In the genomic region with DNA sequence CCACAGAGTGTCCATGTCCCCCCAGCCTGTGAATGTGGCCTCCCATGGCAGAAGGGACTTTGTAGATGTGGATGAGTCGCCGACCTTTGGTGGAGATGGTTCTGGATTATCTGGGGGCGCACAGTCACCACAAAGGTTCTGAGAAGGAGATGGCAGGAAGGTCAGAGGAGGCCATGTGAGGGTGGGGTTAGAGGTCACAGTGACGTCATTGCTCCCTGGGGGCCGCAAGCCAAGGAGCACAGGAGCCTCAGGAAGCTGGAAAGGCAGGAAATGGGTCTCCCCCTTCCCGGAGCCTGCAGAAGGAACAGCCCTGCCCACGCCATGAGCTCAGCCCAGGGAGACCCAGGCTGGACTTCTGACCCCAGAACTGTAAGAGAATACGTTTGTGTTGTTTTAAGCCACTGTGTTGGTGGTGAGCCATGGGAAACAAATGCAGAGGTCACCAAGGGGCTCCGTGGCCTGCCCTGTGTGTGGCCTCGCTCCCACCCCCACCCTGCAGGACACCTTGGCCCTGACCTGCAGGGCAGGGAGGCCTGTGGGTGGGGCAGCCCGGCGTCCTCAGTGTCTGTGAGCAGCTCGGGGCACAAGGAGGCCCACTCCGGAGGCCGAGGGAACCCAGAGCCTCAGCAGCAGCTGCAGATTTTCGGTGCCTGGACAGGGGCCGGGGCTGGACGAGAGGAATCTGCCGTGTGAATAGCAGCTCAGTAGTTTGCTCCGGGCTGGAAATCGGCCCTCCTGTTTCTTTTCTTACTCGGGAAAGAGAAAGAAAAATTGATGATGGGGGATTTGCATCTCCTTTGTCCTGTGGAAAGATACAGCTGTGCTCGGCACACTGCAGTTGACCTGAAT, we compare ENCODE assay signal across 1 cellular context.
TF ChIP-seq lines count a peak whose summit lies in the region.

No MANE protein-coding gene starts in this region.

TF ChIP-seq in K562, 482 proteins besides CTCF, POLR2A, EP300 and RAD21 (continued from another document and continues in another):
- TF ChIP-seq, protein P1, sequence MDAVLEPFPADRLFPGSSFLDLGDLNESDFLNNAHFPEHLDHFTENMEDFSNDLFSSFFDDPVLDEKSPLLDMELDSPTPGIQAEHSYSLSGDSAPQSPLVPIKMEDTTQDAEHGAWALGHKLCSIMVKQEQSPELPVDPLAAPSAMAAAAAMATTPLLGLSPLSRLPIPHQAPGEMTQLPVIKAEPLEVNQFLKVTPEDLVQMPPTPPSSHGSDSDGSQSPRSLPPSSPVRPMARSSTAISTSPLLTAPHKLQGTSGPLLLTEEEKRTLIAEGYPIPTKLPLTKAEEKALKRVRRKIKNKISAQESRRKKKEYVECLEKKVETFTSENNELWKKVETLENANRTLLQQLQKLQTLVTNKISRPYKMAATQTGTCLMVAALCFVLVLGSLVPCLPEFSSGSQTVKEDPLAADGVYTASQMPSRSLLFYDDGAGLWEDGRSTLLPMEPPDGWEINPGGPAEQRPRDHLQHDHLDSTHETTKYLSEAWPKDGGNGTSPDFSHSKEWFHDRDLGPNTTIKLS (IDR thresholded peaks at IDR 0.05; ENCODE audit: borderline replicate concordance, low read depth) = no peak
- TF ChIP-seq ZNF445 (CRISPR knock-in tag; IDR thresholded peaks at IDR 0.05; ENCODE audit: low read depth) = no peak
- peak; percentile 10; the same call in 1 of the 2 replicates for TF ChIP-seq CXXC5 (CRISPR knock-in tag; IDR thresholded peaks at IDR 0.05)
- no peak for TF ChIP-seq SREBF2 (CRISPR knock-in tag; IDR thresholded peaks at IDR 0.05)
- TF ChIP-seq, protein P2, sequence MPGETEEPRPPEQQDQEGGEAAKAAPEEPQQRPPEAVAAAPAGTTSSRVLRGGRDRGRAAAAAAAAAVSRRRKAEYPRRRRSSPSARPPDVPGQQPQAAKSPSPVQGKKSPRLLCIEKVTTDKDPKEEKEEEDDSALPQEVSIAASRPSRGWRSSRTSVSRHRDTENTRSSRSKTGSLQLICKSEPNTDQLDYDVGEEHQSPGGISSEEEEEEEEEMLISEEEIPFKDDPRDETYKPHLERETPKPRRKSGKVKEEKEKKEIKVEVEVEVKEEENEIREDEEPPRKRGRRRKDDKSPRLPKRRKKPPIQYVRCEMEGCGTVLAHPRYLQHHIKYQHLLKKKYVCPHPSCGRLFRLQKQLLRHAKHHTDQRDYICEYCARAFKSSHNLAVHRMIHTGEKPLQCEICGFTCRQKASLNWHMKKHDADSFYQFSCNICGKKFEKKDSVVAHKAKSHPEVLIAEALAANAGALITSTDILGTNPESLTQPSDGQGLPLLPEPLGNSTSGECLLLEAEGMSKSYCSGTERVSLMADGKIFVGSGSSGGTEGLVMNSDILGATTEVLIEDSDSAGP (CRISPR knock-in tag; IDR thresholded peaks at IDR 0.05) = no peak
- no peak for TF ChIP-seq NFXL1 (CRISPR knock-in tag; IDR thresholded peaks at IDR 0.05)
- TF ChIP-seq, protein P3, sequence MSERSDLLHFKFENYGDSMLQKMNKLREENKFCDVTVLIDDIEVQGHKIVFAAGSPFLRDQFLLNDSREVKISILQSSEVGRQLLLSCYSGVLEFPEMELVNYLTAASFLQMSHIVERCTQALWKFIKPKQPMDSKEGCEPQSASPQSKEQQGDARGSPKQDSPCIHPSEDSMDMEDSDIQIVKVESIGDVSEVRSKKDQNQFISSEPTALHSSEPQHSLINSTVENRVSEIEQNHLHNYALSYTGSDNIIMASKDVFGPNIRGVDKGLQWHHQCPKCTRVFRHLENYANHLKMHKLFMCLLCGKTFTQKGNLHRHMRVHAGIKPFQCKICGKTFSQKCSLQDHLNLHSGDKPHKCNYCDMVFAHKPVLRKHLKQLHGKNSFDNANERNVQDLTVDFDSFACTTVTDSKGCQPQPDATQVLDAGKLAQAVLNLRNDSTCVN (CRISPR knock-in tag; IDR thresholded peaks at IDR 0.05) = no peak
- TF ChIP-seq ZNF124 (CRISPR knock-in tag; IDR thresholded peaks at IDR 0.05) = no peak
- TF ChIP-seq ZNF354B (CRISPR knock-in tag; IDR thresholded peaks at IDR 0.05) = no peak
- TF ChIP-seq PURB (CRISPR knock-in tag; IDR thresholded peaks at IDR 0.05; ENCODE audit: low read depth) = no peak
- no peak for TF ChIP-seq RBM39 (optimal IDR thresholded peaks at IDR 0.05; ENCODE audit: low read depth, low read length)
- no peak for TF ChIP-seq BRCA1 (IDR thresholded peaks at IDR 0.05)
- no peak for TF ChIP-seq BRCA1 (CRISPR knock-in tag; IDR thresholded peaks at IDR 0.05)
- TF ChIP-seq, protein P4, sequence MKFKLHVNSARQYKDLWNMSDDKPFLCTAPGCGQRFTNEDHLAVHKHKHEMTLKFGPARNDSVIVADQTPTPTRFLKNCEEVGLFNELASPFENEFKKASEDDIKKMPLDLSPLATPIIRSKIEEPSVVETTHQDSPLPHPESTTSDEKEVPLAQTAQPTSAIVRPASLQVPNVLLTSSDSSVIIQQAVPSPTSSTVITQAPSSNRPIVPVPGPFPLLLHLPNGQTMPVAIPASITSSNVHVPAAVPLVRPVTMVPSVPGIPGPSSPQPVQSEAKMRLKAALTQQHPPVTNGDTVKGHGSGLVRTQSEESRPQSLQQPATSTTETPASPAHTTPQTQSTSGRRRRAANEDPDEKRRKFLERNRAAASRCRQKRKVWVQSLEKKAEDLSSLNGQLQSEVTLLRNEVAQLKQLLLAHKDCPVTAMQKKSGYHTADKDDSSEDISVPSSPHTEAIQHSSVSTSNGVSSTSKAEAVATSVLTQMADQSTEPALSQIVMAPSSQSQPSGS (CRISPR knock-in tag; IDR thresholded peaks at IDR 0.05) = peak; percentile 86; the same call in 1 of the 2 replicates
- 0 out of 2 replicates have a peak, but pooled peaks have one; percentile 46 for TF ChIP-seq ZNF175 (CRISPR knock-in tag; IDR thresholded peaks at IDR 0.05; ENCODE audit: low read depth)
- TF ChIP-seq TSC22D4 (tag; IDR thresholded peaks at IDR 0.05) = no peak
- no peak for TF ChIP-seq HNRNPH1 (optimal IDR thresholded peaks at IDR 0.05; ENCODE audit: low read depth, low read length)
- TF ChIP-seq, protein P5, sequence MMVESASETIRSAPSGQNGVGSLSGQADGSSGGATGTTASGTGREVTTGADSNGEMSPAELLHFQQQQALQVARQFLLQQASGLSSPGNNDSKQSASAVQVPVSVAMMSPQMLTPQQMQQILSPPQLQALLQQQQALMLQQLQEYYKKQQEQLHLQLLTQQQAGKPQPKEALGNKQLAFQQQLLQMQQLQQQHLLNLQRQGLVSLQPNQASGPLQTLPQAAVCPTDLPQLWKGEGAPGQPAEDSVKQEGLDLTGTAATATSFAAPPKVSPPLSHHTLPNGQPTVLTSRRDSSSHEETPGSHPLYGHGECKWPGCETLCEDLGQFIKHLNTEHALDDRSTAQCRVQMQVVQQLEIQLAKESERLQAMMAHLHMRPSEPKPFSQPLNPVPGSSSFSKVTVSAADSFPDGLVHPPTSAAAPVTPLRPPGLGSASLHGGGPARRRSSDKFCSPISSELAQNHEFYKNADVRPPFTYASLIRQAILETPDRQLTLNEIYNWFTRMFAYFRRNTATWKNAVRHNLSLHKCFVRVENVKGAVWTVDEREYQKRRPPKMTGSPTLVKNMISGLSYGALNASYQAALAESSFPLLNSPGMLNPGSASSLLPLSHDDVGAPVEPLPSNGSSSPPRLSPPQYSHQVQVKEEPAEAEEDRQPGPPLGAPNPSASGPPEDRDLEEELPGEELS (CRISPR knock-in tag; IDR thresholded peaks at IDR 0.05; ENCODE audit: borderline replicate concordance) = no peak
- no peak for TF ChIP-seq COPS2 (conservative IDR thresholded peaks at IDR 0.05)
- TF ChIP-seq CBFB (CRISPR knock-in tag; IDR thresholded peaks at IDR 0.05) = no peak
- peak; percentile 85 for TF ChIP-seq CREM (IDR thresholded peaks at IDR 0.05; ENCODE audit: low read depth)
- TF ChIP-seq, protein P6, sequence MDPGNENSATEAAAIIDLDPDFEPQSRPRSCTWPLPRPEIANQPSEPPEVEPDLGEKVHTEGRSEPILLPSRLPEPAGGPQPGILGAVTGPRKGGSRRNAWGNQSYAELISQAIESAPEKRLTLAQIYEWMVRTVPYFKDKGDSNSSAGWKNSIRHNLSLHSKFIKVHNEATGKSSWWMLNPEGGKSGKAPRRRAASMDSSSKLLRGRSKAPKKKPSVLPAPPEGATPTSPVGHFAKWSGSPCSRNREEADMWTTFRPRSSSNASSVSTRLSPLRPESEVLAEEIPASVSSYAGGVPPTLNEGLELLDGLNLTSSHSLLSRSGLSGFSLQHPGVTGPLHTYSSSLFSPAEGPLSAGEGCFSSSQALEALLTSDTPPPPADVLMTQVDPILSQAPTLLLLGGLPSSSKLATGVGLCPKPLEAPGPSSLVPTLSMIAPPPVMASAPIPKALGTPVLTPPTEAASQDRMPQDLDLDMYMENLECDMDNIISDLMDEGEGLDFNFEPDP (CRISPR knock-in tag; IDR thresholded peaks at IDR 0.05) = no peak
- TF ChIP-seq CBFA2T3 (IDR thresholded peaks at IDR 0.05) = 0 out of 2 replicates have a peak, but pooled peaks have one; percentile 23
- TF ChIP-seq, protein P7, sequence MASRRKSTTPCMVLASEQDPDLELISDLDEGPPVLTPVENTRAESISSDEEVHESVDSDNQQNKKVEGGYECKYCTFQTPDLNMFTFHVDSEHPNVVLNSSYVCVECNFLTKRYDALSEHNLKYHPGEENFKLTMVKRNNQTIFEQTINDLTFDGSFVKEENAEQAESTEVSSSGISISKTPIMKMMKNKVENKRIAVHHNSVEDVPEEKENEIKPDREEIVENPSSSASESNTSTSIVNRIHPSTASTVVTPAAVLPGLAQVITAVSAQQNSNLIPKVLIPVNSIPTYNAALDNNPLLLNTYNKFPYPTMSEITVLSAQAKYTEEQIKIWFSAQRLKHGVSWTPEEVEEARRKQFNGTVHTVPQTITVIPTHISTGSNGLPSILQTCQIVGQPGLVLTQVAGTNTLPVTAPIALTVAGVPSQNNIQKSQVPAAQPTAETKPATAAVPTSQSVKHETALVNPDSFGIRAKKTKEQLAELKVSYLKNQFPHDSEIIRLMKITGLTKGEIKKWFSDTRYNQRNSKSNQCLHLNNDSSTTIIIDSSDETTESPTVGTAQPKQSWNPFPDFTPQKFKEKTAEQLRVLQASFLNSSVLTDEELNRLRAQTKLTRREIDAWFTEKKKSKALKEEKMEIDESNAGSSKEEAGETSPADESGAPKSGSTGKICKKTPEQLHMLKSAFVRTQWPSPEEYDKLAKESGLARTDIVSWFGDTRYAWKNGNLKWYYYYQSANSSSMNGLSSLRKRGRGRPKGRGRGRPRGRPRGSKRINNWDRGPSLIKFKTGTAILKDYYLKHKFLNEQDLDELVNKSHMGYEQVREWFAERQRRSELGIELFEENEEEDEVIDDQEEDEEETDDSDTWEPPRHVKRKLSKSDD (conservative IDR thresholded peaks at IDR 0.05; ENCODE audit: low read length) = no peak
- TF ChIP-seq HDAC2 (IDR thresholded peaks at IDR 0.05) = no peak
- no peak for TF ChIP-seq SETDB1 (IDR thresholded peaks at IDR 0.05; ENCODE audit: low read length)
- peak; percentile 94 for TF ChIP-seq NR2C1 (IDR thresholded peaks at IDR 0.05)
- TF ChIP-seq NR2C1 (tag; IDR thresholded peaks at IDR 0.05) = peak; percentile 96
- no peak for TF ChIP-seq SRSF9 (IDR thresholded peaks at IDR 0.05; ENCODE audit: borderline replicate concordance, low read depth, low read length)
- no peak for TF ChIP-seq ZNF384 (IDR thresholded peaks at IDR 0.05; ENCODE audit: low read depth, low read length)
- TF ChIP-seq, protein P8, sequence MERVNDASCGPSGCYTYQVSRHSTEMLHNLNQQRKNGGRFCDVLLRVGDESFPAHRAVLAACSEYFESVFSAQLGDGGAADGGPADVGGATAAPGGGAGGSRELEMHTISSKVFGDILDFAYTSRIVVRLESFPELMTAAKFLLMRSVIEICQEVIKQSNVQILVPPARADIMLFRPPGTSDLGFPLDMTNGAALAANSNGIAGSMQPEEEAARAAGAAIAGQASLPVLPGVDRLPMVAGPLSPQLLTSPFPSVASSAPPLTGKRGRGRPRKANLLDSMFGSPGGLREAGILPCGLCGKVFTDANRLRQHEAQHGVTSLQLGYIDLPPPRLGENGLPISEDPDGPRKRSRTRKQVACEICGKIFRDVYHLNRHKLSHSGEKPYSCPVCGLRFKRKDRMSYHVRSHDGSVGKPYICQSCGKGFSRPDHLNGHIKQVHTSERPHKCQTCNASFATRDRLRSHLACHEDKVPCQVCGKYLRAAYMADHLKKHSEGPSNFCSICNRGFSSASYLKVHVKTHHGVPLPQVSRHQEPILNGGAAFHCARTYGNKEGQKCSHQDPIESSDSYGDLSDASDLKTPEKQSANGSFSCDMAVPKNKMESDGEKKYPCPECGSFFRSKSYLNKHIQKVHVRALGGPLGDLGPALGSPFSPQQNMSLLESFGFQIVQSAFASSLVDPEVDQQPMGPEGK (CRISPR knock-in tag; IDR thresholded peaks at IDR 0.05; ENCODE audit: borderline replicate concordance) = no peak
- no peak for TF ChIP-seq TAF7 (tag; IDR thresholded peaks at IDR 0.05)
- TF ChIP-seq ETV5 (CRISPR knock-in tag; IDR thresholded peaks at IDR 0.05; ENCODE audit: low read depth) = no peak
- TF ChIP-seq BCL6 (CRISPR knock-in tag; IDR thresholded peaks at IDR 0.05) = no peak
- TF ChIP-seq CBFA2T2 (conservative IDR thresholded peaks at IDR 0.05) = no peak
- TF ChIP-seq MTF1 (CRISPR knock-in tag; IDR thresholded peaks at IDR 0.05; ENCODE audit: borderline replicate concordance) = no peak
- TF ChIP-seq EGR1 (conservative IDR thresholded peaks at IDR 0.05) = 0 out of 2 replicates have a peak, but pooled peaks have one; percentile 24
- no peak for TF ChIP-seq XRCC4 (IDR thresholded peaks at IDR 0.05; ENCODE audit: extremely low read depth, insufficient read depth, insufficient read length)
- TF ChIP-seq EP400 (IDR thresholded peaks at IDR 0.05) = no peak
- TF ChIP-seq HMGN3 (IDR thresholded peaks at IDR 0.05; ENCODE audit: borderline replicate concordance, extremely low read depth, insufficient read length, low read depth, low read length) = no peak
- TF ChIP-seq ATF7 (IDR thresholded peaks at IDR 0.05) = peak; percentile 96
- no peak for TF ChIP-seq PRMT5 (CRISPR knock-in tag; IDR thresholded peaks at IDR 0.05)
- no peak for TF ChIP-seq ZNF780A (CRISPR knock-in tag; IDR thresholded peaks at IDR 0.05)
- no peak for TF ChIP-seq MAFF (IDR thresholded peaks at IDR 0.05; ENCODE audit: low read length)
- no peak for TF ChIP-seq ATF1 (CRISPR knock-in tag; IDR thresholded peaks at IDR 0.05)
- TF ChIP-seq ATF1 (tag; IDR thresholded peaks at IDR 0.05) = peak; percentile 83
- TF ChIP-seq, protein P9, sequence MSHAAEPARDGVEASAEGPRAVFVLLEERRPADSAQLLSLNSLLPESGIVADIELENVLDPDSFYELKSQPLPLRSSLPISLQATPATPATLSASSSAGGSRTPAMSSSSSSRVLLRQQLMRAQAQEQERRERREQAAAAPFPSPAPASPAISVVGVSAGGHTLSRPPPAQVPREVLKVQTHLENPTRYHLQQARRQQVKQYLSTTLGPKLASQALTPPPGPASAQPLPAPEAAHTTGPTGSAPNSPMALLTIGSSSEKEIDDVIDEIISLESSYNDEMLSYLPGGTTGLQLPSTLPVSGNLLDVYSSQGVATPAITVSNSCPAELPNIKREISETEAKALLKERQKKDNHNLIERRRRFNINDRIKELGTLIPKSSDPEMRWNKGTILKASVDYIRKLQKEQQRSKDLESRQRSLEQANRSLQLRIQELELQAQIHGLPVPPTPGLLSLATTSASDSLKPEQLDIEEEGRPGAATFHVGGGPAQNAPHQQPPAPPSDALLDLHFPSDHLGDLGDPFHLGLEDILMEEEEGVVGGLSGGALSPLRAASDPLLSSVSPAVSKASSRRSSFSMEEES (CRISPR knock-in tag; IDR thresholded peaks at IDR 0.05) = no peak
- no peak for TF ChIP-seq U2AF1 (optimal IDR thresholded peaks at IDR 0.05; ENCODE audit: low read depth, low read length)
- TF ChIP-seq, protein P10, sequence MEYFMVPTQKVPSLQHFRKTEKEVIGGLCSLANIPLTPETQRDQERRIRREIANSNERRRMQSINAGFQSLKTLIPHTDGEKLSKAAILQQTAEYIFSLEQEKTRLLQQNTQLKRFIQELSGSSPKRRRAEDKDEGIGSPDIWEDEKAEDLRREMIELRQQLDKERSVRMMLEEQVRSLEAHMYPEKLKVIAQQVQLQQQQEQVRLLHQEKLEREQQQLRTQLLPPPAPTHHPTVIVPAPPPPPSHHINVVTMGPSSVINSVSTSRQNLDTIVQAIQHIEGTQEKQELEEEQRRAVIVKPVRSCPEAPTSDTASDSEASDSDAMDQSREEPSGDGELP (CRISPR knock-in tag; IDR thresholded peaks at IDR 0.05; ENCODE audit: borderline replicate concordance) = 0 out of 2 replicates have a peak, but pooled peaks have one; percentile 40
